27 cellular contexts compared by ENCODE assay signal in genomic region chr5:171295801-171296200, GRCh38. TPM values are rescaled to one million over a fixed set of nuclear protein-coding genes. Genes with fewer than 3 reads are reported as not detected.
"Had no signal": no experiment of that assay in that cellular context is flagged by ENCODE, and none has a peak within 500 bp of the region (broad histone marks: within the 10 kb centered on the region; RNA-seq: fewer than 3 reads in every experiment).

No MANE protein-coding gene starts in this region.

- H3K4me1 Mint-ChIP-seq: activated B cell treated with CpG ODN at 0.5 μM for 24 hours; activated CD4-positive, alpha-beta T cell treated with anti-CD3 and anti-CD28 coated beads for 36 hours; activated naive CD8-positive, alpha-beta T cell treated with anti-CD3 and anti-CD28 coated beads for 36 hours; immature natural killer cell; natural killer cell; stimulated activated effector memory CD8-positive, alpha-beta T cell treated with anti-CD3 and anti-CD28 coated beads, Interleukin-12 subunit alpha, Interleukin-12 subunit beta, amount 100 ng/mL, for 72 hours; stimulated activated naive CD8-positive, alpha-beta T cell treated with anti-CD3 and anti-CD28 coated beads, Interleukin-15, amount 100 ng/mL, for 72 hours had no signal

- H3K27ac Mint-ChIP-seq: activated B cell treated with CpG ODN at 0.5 μM for 24 hours; activated CD4-positive, alpha-beta T cell treated with anti-CD3 and anti-CD28 coated beads for 36 hours; activated naive CD8-positive, alpha-beta T cell treated with anti-CD3 and anti-CD28 coated beads for 36 hours; immature natural killer cell; natural killer cell; stimulated activated effector memory CD8-positive, alpha-beta T cell treated with anti-CD3 and anti-CD28 coated beads, Interleukin-12 subunit alpha, Interleukin-12 subunit beta, amount 100 ng/mL, for 72 hours; stimulated activated naive CD8-positive, alpha-beta T cell treated with anti-CD3 and anti-CD28 coated beads, Interleukin-15, amount 100 ng/mL, for 72 hours; T-helper 17 cell had no signal

- H3K9me3 Mint-ChIP-seq: activated B cell treated with CpG ODN at 0.5 μM for 24 hours; activated naive CD8-positive, alpha-beta T cell treated with anti-CD3 and anti-CD28 coated beads for 36 hours; immature natural killer cell; natural killer cell; stimulated activated effector memory CD8-positive, alpha-beta T cell treated with anti-CD3 and anti-CD28 coated beads, Interleukin-12 subunit alpha, Interleukin-12 subunit beta, amount 100 ng/mL, for 72 hours; stimulated activated naive CD8-positive, alpha-beta T cell treated with anti-CD3 and anti-CD28 coated beads, Interleukin-15, amount 100 ng/mL, for 72 hours had no signal

- H3K36me3 ChIP-seq: breast epithelium, ovary, prostate gland had no signal

- H3K4me3 ChIP-seq: breast epithelium, coronary artery, ovary, prostate gland, skin epidermis, tibial artery had no signal

- DNase-seq: activated B cell treated with CpG ODN at 0.5 μM for 24 hours; activated CD4-positive, alpha-beta T cell treated with anti-CD3 and anti-CD28 coated beads for 36 hours; activated CD4-positive, alpha-beta T cell treated with anti-CD3 and anti-CD28 coated beads, Interleukin-2, amount 50 U/mL, for 48 hours; activated naive CD4-positive, alpha-beta T cell treated with Interleukin-2 at 50 U/mL for 16 hours; activated naive CD8-positive, alpha-beta T cell treated with anti-CD3 and anti-CD28 coated beads for 36 hours; activated T-cell treated with anti-CD3 and anti-CD28 coated beads, Interleukin-2, amount 50 U/mL, for 48 hours; cerebellar nuclear complex; foreskin fibroblast; immature natural killer cell; left ventricle myocardium superior; mammary epithelial cell; midbrain; natural killer cell; ovary; right cardiac atrium; stimulated activated CD4-positive, alpha-beta T cell treated with anti-CD3 and anti-CD28 coated beads, Interleukin-2, amount 100 ng/mL, for 24 hours; stimulated activated naive CD8-positive, alpha-beta T cell treated with anti-CD3 and anti-CD28 coated beads, Interleukin-15, amount 100 ng/mL, for 72 hours; T-helper 17 cell; tibial artery had no signal

- H3K4me3 Mint-ChIP-seq: activated B cell treated with CpG ODN at 0.5 μM for 24 hours; activated CD4-positive, alpha-beta T cell treated with anti-CD3 and anti-CD28 coated beads for 36 hours; activated naive CD8-positive, alpha-beta T cell treated with anti-CD3 and anti-CD28 coated beads for 36 hours; immature natural killer cell; natural killer cell; stimulated activated effector memory CD8-positive, alpha-beta T cell treated with anti-CD3 and anti-CD28 coated beads, Interleukin-12 subunit alpha, Interleukin-12 subunit beta, amount 100 ng/mL, for 72 hours; stimulated activated naive CD8-positive, alpha-beta T cell treated with anti-CD3 and anti-CD28 coated beads, Interleukin-15, amount 100 ng/mL, for 72 hours; T-helper 17 cell had no signal

- H3K27ac ChIP-seq: breast epithelium, coronary artery, ovary, prostate gland, skin epidermis, tibial artery had no signal

- ATAC-seq: activated CD4-positive, alpha-beta T cell treated with anti-CD3 and anti-CD28 coated beads for 36 hours; left ventricle myocardium superior; natural killer cell; right cardiac atrium; stimulated activated effector memory CD8-positive, alpha-beta T cell treated with anti-CD3 and anti-CD28 coated beads, Interleukin-12 subunit alpha, Interleukin-12 subunit beta, amount 100 ng/mL, for 72 hours; stimulated activated naive CD8-positive, alpha-beta T cell treated with anti-CD3 and anti-CD28 coated beads, Interleukin-15, amount 100 ng/mL, for 72 hours; T-helper 17 cell had no signal

- H3K4me1 ChIP-seq: breast epithelium, prostate gland, tibial artery had no signal

- H3K9me3 ChIP-seq: breast epithelium, ovary, prostate gland, tibial artery had no signal

- H3K27me3 ChIP-seq: breast epithelium, ovary, tibial artery had no signal

- H3K36me3 Mint-ChIP-seq: activated naive CD8-positive, alpha-beta T cell treated with anti-CD3 and anti-CD28 coated beads for 36 hours; immature natural killer cell; natural killer cell; stimulated activated effector memory CD8-positive, alpha-beta T cell treated with anti-CD3 and anti-CD28 coated beads, Interleukin-12 subunit alpha, Interleukin-12 subunit beta, amount 100 ng/mL, for 72 hours had no signal

RNA-seq across cellular contexts. Expression of gene TLX3, which starts 13.2 kb away (rescaled TPM):
- total RNA-seq: activated B cell treated with CpG ODN at 0.5 μM for 24 hours; activated CD4-positive, alpha-beta T cell treated with anti-CD3 and anti-CD28 coated beads for 36 hours; activated CD8-positive, alpha-beta memory T cell treated with anti-CD3 and anti-CD28 coated beads for 36 hours; activated naive CD8-positive, alpha-beta T cell treated with anti-CD3 and anti-CD28 coated beads for 36 hours; breast epithelium; epithelial cell of proximal tubule; fibroblast of lung; left ventricle myocardium superior; mammary epithelial cell; natural killer cell; ovary; prostate gland; right cardiac atrium; T-helper 17 cell had no signal
